In the genomic region with DNA sequence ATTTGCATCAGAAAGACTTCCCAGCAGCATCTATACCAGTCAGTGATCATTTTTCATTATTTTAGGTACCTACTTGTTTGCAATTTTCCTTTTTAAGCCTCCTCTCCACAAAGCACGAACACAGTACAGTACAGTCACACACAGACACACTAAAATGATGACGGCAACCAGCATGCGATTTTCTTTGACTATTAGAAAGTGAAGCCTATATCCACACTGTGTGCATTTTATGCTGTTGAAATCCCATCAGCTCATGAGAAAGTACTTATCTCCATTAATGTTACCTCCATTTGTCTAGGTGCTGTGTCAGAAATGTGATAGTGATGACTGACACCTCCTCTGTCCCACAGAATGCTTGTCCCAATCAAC, we compare ENCODE assay signal across 2 cellular contexts.
TF ChIP-seq lines count a peak whose summit lies in the region.

No MANE protein-coding gene starts in this region.

TF ChIP-seq in SK-N-SH, 30 proteins besides CTCF, POLR2A, EP300 and RAD21 (continued from another document):
- TF ChIP-seq, protein P1, sequence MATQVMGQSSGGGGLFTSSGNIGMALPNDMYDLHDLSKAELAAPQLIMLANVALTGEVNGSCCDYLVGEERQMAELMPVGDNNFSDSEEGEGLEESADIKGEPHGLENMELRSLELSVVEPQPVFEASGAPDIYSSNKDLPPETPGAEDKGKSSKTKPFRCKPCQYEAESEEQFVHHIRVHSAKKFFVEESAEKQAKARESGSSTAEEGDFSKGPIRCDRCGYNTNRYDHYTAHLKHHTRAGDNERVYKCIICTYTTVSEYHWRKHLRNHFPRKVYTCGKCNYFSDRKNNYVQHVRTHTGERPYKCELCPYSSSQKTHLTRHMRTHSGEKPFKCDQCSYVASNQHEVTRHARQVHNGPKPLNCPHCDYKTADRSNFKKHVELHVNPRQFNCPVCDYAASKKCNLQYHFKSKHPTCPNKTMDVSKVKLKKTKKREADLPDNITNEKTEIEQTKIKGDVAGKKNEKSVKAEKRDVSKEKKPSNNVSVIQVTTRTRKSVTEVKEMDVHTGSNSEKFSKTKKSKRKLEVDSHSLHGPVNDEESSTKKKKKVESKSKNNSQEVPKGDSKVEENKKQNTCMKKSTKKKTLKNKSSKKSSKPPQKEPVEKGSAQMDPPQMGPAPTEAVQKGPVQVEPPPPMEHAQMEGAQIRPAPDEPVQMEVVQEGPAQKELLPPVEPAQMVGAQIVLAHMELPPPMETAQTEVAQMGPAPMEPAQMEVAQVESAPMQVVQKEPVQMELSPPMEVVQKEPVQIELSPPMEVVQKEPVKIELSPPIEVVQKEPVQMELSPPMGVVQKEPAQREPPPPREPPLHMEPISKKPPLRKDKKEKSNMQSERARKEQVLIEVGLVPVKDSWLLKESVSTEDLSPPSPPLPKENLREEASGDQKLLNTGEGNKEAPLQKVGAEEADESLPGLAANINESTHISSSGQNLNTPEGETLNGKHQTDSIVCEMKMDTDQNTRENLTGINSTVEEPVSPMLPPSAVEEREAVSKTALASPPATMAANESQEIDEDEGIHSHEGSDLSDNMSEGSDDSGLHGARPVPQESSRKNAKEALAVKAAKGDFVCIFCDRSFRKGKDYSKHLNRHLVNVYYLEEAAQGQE (IDR thresholded peaks at IDR 0.05; ENCODE audit: low read depth, low read length), result no peak
- TF ChIP-seq JUND (IDR thresholded peaks at IDR 0.05), result no peak
- TF ChIP-seq RXRA (IDR thresholded peaks at IDR 0.05; ENCODE audit: borderline replicate concordance, low read depth), result no peak
- no peak for TF ChIP-seq TAF1 (IDR thresholded peaks at IDR 0.05; ENCODE audit: borderline replicate concordance, low read depth, low read length)
- TF ChIP-seq, protein P2, sequence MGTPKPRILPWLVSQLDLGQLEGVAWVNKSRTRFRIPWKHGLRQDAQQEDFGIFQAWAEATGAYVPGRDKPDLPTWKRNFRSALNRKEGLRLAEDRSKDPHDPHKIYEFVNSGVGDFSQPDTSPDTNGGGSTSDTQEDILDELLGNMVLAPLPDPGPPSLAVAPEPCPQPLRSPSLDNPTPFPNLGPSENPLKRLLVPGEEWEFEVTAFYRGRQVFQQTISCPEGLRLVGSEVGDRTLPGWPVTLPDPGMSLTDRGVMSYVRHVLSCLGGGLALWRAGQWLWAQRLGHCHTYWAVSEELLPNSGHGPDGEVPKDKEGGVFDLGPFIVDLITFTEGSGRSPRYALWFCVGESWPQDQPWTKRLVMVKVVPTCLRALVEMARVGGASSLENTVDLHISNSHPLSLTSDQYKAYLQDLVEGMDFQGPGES (IDR thresholded peaks at IDR 0.05; ENCODE audit: low read depth, low read length), result no peak
- TF ChIP-seq CHD2 (IDR thresholded peaks at IDR 0.05; ENCODE audit: low read length, partially characterized antibody), result no peak

TF ChIP-seq in SK-N-SH treated with all-trans-retinoic acid at 6 μM for 48 hours, 23 proteins besides CTCF, POLR2A, EP300 and RAD21 (continued from another document):
- TF ChIP-seq, protein P3, sequence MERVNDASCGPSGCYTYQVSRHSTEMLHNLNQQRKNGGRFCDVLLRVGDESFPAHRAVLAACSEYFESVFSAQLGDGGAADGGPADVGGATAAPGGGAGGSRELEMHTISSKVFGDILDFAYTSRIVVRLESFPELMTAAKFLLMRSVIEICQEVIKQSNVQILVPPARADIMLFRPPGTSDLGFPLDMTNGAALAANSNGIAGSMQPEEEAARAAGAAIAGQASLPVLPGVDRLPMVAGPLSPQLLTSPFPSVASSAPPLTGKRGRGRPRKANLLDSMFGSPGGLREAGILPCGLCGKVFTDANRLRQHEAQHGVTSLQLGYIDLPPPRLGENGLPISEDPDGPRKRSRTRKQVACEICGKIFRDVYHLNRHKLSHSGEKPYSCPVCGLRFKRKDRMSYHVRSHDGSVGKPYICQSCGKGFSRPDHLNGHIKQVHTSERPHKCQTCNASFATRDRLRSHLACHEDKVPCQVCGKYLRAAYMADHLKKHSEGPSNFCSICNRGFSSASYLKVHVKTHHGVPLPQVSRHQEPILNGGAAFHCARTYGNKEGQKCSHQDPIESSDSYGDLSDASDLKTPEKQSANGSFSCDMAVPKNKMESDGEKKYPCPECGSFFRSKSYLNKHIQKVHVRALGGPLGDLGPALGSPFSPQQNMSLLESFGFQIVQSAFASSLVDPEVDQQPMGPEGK (CRISPR knock-in tag; IDR thresholded peaks at IDR 0.05; ENCODE audit: borderline replicate concordance), result no peak
- TF ChIP-seq TCF4 (CRISPR knock-in tag; IDR thresholded peaks at IDR 0.05; ENCODE audit: borderline replicate concordance), result no peak
- TF ChIP-seq ZFP3 (CRISPR knock-in tag; IDR thresholded peaks at IDR 0.05), result no peak
- no peak for TF ChIP-seq ZNF565 (CRISPR knock-in tag; conservative IDR thresholded peaks at IDR 0.05; ENCODE audit: low read depth)
